ENCODE assay signal across 14 cellular contexts in genomic region chr3:186789554-186790260, GRCh38. TPM values are rescaled to one million over a fixed set of nuclear protein-coding genes. Genes with fewer than 3 reads are reported as not detected.
DNase-seq lines count a peak whose midpoint lies in the region; ATAC-seq, FAIRE-seq and TF ChIP-seq lines count a peak whose summit lies in the region.
"Had no signal": no experiment of that assay in that cellular context is flagged by ENCODE, and none has a peak within 500 bp of the region (broad histone marks: within the 10 kb centered on the region; RNA-seq: fewer than 3 reads in every experiment).

No MANE protein-coding gene starts in this region.

- no peaks in the 10 kb centered on the region for H3K27me3 Mint-ChIP-seq in central memory CD8-positive, alpha-beta T cell
- H3K27me3 Mint-ChIP-seq: naive thymus-derived CD8-positive, alpha-beta T cell had no signal

- H3K36me3 Mint-ChIP-seq in central memory CD8-positive, alpha-beta T cell (ENCODE audit: insufficient read depth): peaks cover 76% of the 10 kb centered on the region

- FAIRE-seq in A204.1 (lab: Jason Lieb, UNC): peak; percentile 73

- no peak for TF ChIP-seq CTCF in upper lobe of right lung (IDR thresholded peaks at IDR 0.05)

- peak overlapping the region; percentile 13 for H3K4me3 Mint-ChIP-seq in central memory CD8-positive, alpha-beta T cell

- peaks cover 50% of the 10 kb centered on the region for H3K4me1 Mint-ChIP-seq in central memory CD8-positive, alpha-beta T cell

- H3K27ac Mint-ChIP-seq in central memory CD8-positive, alpha-beta T cell (ENCODE audit: low read depth): peak overlapping the region; percentile 100

- H3K27ac ChIP-seq in upper lobe of right lung: no peak overlapping the region

- H3K4me3 ChIP-seq in upper lobe of right lung: no peak overlapping the region

- intact Hi-C loops in upper lobe of right lung (cut with DNase I): no loop called here

- no peaks in the 10 kb centered on the region for H3K27me3 ChIP-seq in upper lobe of right lung

- ATAC-seq in central memory CD8-positive, alpha-beta T cell (replicated peaks; ENCODE audit: extremely low read depth, poor library complexity, severe bottlenecking): no peak
- no peak for ATAC-seq in upper lobe of right lung

- peaks cover 36% of the 10 kb centered on the region for H3K4me1 ChIP-seq in upper lobe of right lung

- peaks cover 74% of the 10 kb centered on the region for H3K36me3 ChIP-seq in upper lobe of right lung

- DNase-seq in Caki2 (ENCODE audit: low read depth) (peak; percentile 35), NCI-H226 (peak; percentile 4), NCI-H446 treated with DMSO at 0.1 percent for 48 hours (lab: John Stamatoyannopoulos, UW) (no peak), NCI-H2227 treated with DMSO at 0.1 percent for 48 hours (lab: John Stamatoyannopoulos, UW) (no peak), upper lobe of right lung (no peak), COLO668 (lab: John Stamatoyannopoulos, UW; ENCODE audit: unreplicated experiment) (no peak)
- no peak for DNase-seq in central memory CD8-positive, alpha-beta T cell (ENCODE audit: low spot score in 2 of 2)
- DNase-seq: amniotic stem cell; DMS79; H7; naive thymus-derived CD8-positive, alpha-beta T cell; NCI-H1048 had no signal

- in situ Hi-C loops in Caki2 (cut with HindIII; ENCODE audit: low pct_unique_long_range_greater_than_20kb, low sequenced_read_pairs): no loop called here

- H3K9me3 ChIP-seq in upper lobe of right lung: no peaks in the 10 kb centered on the region

- H3K9me3 Mint-ChIP-seq in central memory CD8-positive, alpha-beta T cell: no peaks in the 10 kb centered on the region
- H3K9me3 Mint-ChIP-seq: naive thymus-derived CD8-positive, alpha-beta T cell had no signal

RNA-seq across cellular contexts. Expression of gene EIF4A2, which starts 6.3 kb away (rescaled TPM):
- total RNA-seq in Caki2 (2014; rRNA removed; shearing (Covaris generic); ENCODE audit: low replicate concordance): 96.9 and 135 TPM in 2 replicates
- total RNA-seq in upper lobe of right lung: 405 TPM

RNA-seq across cellular contexts. Expression of gene RFC4, which starts 16.6 kb away (rescaled TPM):
- total RNA-seq in Caki2 (2014; rRNA removed; shearing (Covaris generic); ENCODE audit: low replicate concordance): 74.0 and 165 TPM in 2 replicates
- total RNA-seq in upper lobe of right lung: 8.3 TPM

RNA-seq across cellular contexts. Expression of gene ADIPOQ, which starts 52.8 kb away (rescaled TPM):
- not detected in 2 replicates for total RNA-seq in Caki2 (2014; rRNA removed; shearing (Covaris generic); ENCODE audit: low replicate concordance)
- total RNA-seq in upper lobe of right lung: not detected
- total RNA-seq: endothelial cell of umbilical vein; H7; naive thymus-derived CD8-positive, alpha-beta T cell had no signal

Comparison
In these comparisons a context has a peak if more than half of its experiments do, and no peak if none do; other contexts are left out.
1. DNase-seq: peak in Caki2 (single experiment) and NCI-H226 (single experiment); none in central memory CD8-positive, alpha-beta T cell (0 of 2), NCI-H446 treated with DMSO at 0.1 percent for 48 hours (single experiment), NCI-H2227 treated with DMSO at 0.1 percent for 48 hours (single experiment), upper lobe of right lung (single experiment) and COLO668 (single experiment).